27 cellular contexts compared by ENCODE assay signal in the genomic region with DNA sequence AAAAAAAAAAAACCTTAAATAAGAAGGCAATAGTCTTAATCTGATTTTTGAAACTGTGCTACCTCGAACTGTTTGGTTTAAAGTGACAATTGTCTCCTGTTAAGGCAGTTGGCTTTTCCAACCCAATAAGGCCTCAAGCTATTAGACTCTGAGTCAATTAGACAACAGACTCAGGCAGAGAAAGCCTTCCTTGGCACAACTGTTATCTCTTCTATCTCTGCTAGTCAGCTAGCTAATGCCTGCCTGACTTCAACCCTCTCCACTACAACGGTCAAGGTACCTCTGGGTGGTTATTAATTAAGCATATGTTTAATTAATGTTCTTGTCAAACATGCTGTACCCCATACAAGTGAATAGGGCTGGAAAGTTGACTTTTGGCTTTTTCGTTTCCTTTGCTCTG.
"Had no signal": no experiment of that assay in that cellular context is flagged by ENCODE, and none has a peak within 500 bp of the region (broad histone marks: within the 10 kb centered on the region; RNA-seq: fewer than 3 reads in every experiment).

No MANE protein-coding gene starts in this region.

- H3K36me3 Mint-ChIP-seq: activated naive CD4-positive, alpha-beta T cell treated with anti-CD3 and anti-CD28 coated beads, Interleukin-2, amount 50 U/mL, for 72 hours; memory B cell; naive thymus-derived CD4-positive, alpha-beta T cell had no signal

- H3K4me3 ChIP-seq: body of pancreas, cardiac muscle cell, colonic mucosa, gastroesophageal sphincter, right lobe of liver, thoracic aorta had no signal

- DNase-seq: activated CD4-positive, alpha-beta T cell treated with anti-CD3 and anti-CD28 coated beads for 4 hours; activated CD4-positive, alpha-beta T cell treated with anti-CD3 and anti-CD28 coated beads, Interleukin-2, amount 50 U/mL, for 4 hours; activated naive CD4-positive, alpha-beta T cell; activated T-cell treated with anti-CD3 and anti-CD28 coated beads for 4 hours; activated T-cell treated with anti-CD3 and anti-CD28 coated beads, Interleukin-2, amount 50 U/mL, for 72 hours; aorta; body of pancreas; cerebellar nuclear complex; colonic mucosa; effector CD8-positive, alpha-beta T cell; head of caudate nucleus; hippocampal formation; kidney; left colon; midbrain; naive thymus-derived CD4-positive, alpha-beta T cell; posterior cingulate gyrus; right lobe of liver; stimulated activated CD4-positive, alpha-beta T cell treated with anti-CD3 and anti-CD28 coated beads, Interleukin-2, amount 100 ng/mL, for 48 hours; stimulated activated naive CD4-positive, alpha-beta T cell treated with Interleukin-2 at 50 U/mL for 16 hours; trophoblast cell had no signal

- H3K27ac ChIP-seq: body of pancreas, cardiac muscle cell, colonic mucosa, gastroesophageal sphincter, right lobe of liver, thoracic aorta, VCaP had no signal

- H3K27ac Mint-ChIP-seq: activated naive CD4-positive, alpha-beta T cell treated with anti-CD3 and anti-CD28 coated beads, Interleukin-2, amount 50 U/mL, for 72 hours; activated T-cell treated with anti-CD3 and anti-CD28 coated beads, Interleukin-2, amount 50 U/mL, for 72 hours; memory B cell; naive thymus-derived CD4-positive, alpha-beta T cell had no signal

- H3K9me3 ChIP-seq: body of pancreas, colonic mucosa, gastroesophageal sphincter, right lobe of liver, thoracic aorta had no signal

- H3K4me1 ChIP-seq: body of pancreas, colonic mucosa, gastroesophageal sphincter, right lobe of liver had no signal

- H3K27me3 ChIP-seq: body of pancreas, cardiac muscle cell, colonic mucosa, gastroesophageal sphincter, right lobe of liver had no signal

- H3K4me3 Mint-ChIP-seq: activated T-cell treated with anti-CD3 and anti-CD28 coated beads, Interleukin-2, amount 50 U/mL, for 72 hours; memory B cell; naive thymus-derived CD4-positive, alpha-beta T cell had no signal

- ATAC-seq: activated naive CD4-positive, alpha-beta T cell treated with anti-CD3 and anti-CD28 coated beads, Interleukin-2, amount 50 U/mL, for 72 hours; activated T-cell treated with anti-CD3 and anti-CD28 coated beads, Interleukin-2, amount 50 U/mL, for 72 hours; body of pancreas; gastroesophageal sphincter; left colon; naive thymus-derived CD4-positive, alpha-beta T cell; right lobe of liver had no signal

- H3K36me3 ChIP-seq: cardiac muscle cell, colonic mucosa, gastroesophageal sphincter, right lobe of liver, thoracic aorta had no signal

- H3K27me3 Mint-ChIP-seq: memory B cell; naive thymus-derived CD4-positive, alpha-beta T cell had no signal

- H3K4me1 Mint-ChIP-seq: memory B cell; naive thymus-derived CD4-positive, alpha-beta T cell had no signal
